In the genomic region with DNA sequence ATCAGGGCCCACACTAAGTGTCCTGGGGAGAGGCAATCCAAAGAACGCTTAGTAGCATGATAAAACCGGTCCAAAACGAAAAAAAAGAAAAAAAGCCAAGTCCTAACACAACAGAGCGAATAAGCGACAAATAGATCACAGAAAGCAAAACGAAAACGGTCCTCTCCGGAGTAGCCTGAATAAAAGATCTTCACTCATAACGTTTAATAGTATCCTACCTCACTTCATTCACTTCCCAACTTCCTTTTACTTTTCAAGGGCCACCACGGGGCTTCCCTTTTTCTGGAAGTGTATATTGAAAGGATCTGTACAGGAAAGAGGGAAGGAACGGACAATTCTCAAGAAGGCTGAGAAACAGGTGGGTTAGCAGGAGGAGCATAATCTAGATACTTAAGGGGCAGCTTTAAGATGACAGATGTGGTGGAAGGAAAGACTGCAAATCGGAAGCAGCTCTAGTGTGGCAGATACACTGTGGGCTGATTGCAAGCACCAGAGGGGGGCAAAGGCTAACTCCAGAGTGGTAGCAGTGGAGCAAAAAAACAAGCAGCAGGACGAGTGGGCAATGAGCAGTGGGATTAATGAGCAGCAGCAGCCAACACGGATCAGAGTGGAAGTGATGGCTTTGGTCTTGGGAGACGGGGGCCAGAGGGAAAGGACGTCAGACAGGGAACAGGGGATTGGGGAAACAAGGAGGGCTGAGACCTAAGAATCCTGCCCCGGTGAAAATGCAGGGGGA, we compare ENCODE assay signal across 8 cellular contexts. TPM values are rescaled to one million over a fixed set of nuclear protein-coding genes. Genes with fewer than 3 reads are reported as not detected.
DNase-seq lines count a peak whose midpoint lies in the region; TF ChIP-seq lines count a peak whose summit lies in the region.

No MANE protein-coding gene starts in this region.

- no peak for TF ChIP-seq CTCF in HFFc6 (IDR thresholded peaks at IDR 0.05)
- TF ChIP-seq CTCF in OCI-LY7 (conservative IDR thresholded peaks at IDR 0.05; ENCODE audit: low read length), result no peak
- no peak for TF ChIP-seq CTCF in astrocyte of the spinal cord (IDR thresholded peaks at IDR 0.05; ENCODE audit: low read depth, low read length)

- H3K79me2 ChIP-seq in OCI-LY7 (ENCODE audit: insufficient read depth, low read depth, low read length), result peaks cover 55% of the 10 kb centered on the region

- CTCF ChIA-PET in OCI-LY7 (lab: Charles Lee; ENCODE audit: unreplicated experiment), result interaction anchor here (0.6 kb wide), 1 partner anchor 224 kb away, joined by 4 read pairs; no protein-coding TSS in a partner anchor

- H3K4me1 Mint-ChIP-seq in HFFc6 (ENCODE audit: low read depth), result peaks cover 16% of the 10 kb centered on the region

- H2AFZ ChIP-seq in OCI-LY7 (ENCODE audit: low read length), result peak overlapping the region; percentile 26; the same call in 1 of the 2 replicates

- intact Hi-C loops in OCI-LY7 (cut with micrococcal nuclease; ENCODE audit: unreplicated experiment), result loop anchor here (5.0 kb wide), 1 partner anchor 468 kb away; a partner anchor contains a TSS

- in situ Hi-C loops in astrocyte of the spinal cord (cut with HindIII; ENCODE audit: low sequenced_read_pairs), result no loop called here

- no peak overlapping the region for H3K4me3 Mint-ChIP-seq in HFFc6

- H4K20me1 ChIP-seq in OCI-LY7 (ENCODE audit: insufficient read depth, low read length), result peaks cover 23% of the 10 kb centered on the region

- H3K27ac Mint-ChIP-seq in HFFc6, result no peak overlapping the region

- peak overlapping the region; percentile 71 for H3K27ac ChIP-seq in OCI-LY7 (ENCODE audit: low read depth, low read length, poor library complexity, severe bottlenecking)

- peak overlapping the region; percentile 97 for H3K4me2 ChIP-seq in OCI-LY7 (ENCODE audit: low read length)

- peaks cover 9% of the 10 kb centered on the region for H3K36me3 ChIP-seq in OCI-LY7 (ENCODE audit: insufficient read depth, low read length)

- DNase-seq in activated CD4-positive, CD25-positive, alpha-beta regulatory T cell treated with anti-CD3 and anti-CD28 coated beads, Interleukin-2, amount 50 U/mL, for 16 hours (ENCODE audit: low read depth, low spot score), result peak; percentile 8
- DNase-seq in activated CD4-positive, CD25-positive, alpha-beta regulatory T cell (lab: John Stamatoyannopoulos, UW), result no peak
- DNase-seq in HFFc6, result peak; percentile 19
- peak; percentile 70 for DNase-seq in OCI-LY7 (ENCODE audit: low spot score)
- DNase-seq in astrocyte of the spinal cord (ENCODE audit: low read depth, low spot score), result peak; percentile 36
- peak; percentile 25 for DNase-seq in inferior parietal cortex (ENCODE audit: extremely low spot score)
- DNase-seq in stimulated activated CD4-positive, alpha-beta T cell treated with anti-CD3 and anti-CD28 coated beads, Interleukin-12 subunit alpha, Interleukin-12 subunit beta, amount 100 ng/mL, for 4 hours, result peak; percentile 3
- DNase-seq in NCI-H1436 (lab: John Stamatoyannopoulos, UW), result no peak

- H3K4me3 ChIP-seq in OCI-LY7 (ENCODE audit: low read depth, low read length, poor library complexity, severe bottlenecking) (peak overlapping the region; percentile 97), astrocyte of the spinal cord (ENCODE audit: low read depth, low read length) (peak overlapping the region; percentile 89)

- H3K27me3 Mint-ChIP-seq in HFFc6 (ENCODE audit: insufficient read depth), result no peaks in the 10 kb centered on the region; the same call in 1 of the 2 replicates

- BruUV-seq in OCI-LY7 (replicated peaks; lab: Mats Ljungman, UMichigan), result no TSS peak

- POLR2A ChIA-PET in OCI-LY7 (lab: Charles Lee), result interaction anchor here (0.6 to 1.1 kb wide), 5 partner anchors 16 to 1263 kb away, joined by 3 to 4 read pairs (median 3); no protein-coding TSS in a partner anchor

- no peaks in the 10 kb centered on the region for H3K9me3 ChIP-seq in OCI-LY7 (ENCODE audit: low read length)

- peaks cover 28% of the 10 kb centered on the region for H3K4me1 ChIP-seq in OCI-LY7 (ENCODE audit: insufficient read depth, low read length, poor library complexity, severe bottlenecking)

- H3K9me2 ChIP-seq in OCI-LY7 (ENCODE audit: insufficient read depth, low read length), result no peaks in the 10 kb centered on the region

- H3K36me3 Mint-ChIP-seq in HFFc6 (ENCODE audit: low read depth), result no peaks in the 10 kb centered on the region

- no peaks in the 10 kb centered on the region for H3K9me3 Mint-ChIP-seq in HFFc6

RNA-seq across cellular contexts. Expression of a gene that starts 0.9 kb away (rescaled TPM):
- total RNA-seq in HFFc6 (2021; fragmentation: NEBNext Ultra II Directional; extraction: Animal tissue kit (Norgen Biotek cat#: 25700)), result 10 to 100 TPM; 23.2 to 27.3 (median 25.1) TPM
- 18.7 and 21.8 TPM in 2 replicates for total RNA-seq in OCI-LY7 (2014; rRNA removed; shearing (Covaris generic))
- total RNA-seq in OCI-LY7 (2022), result 21.9 and 23.7 TPM in 2 replicates

RNA-seq across cellular contexts. Expression of a gene that starts 48.7 kb away (rescaled TPM):
- 10 to 100 TPM; 32.3 to 54.7 (median 49.9) TPM for total RNA-seq in HFFc6 (2021; fragmentation: NEBNext Ultra II Directional; extraction: Animal tissue kit (Norgen Biotek cat#: 25700))
- total RNA-seq in OCI-LY7 (2014; rRNA removed; shearing (Covaris generic)), result 98.1 and 115 TPM in 2 replicates
- total RNA-seq in OCI-LY7 (2022), result 132 and 138 TPM in 2 replicates

Comparison
In these comparisons a context has a peak if more than half of its experiments do, and no peak if none do; other contexts are left out.
1. DNase-seq: peak in activated CD4-positive, CD25-positive, alpha-beta regulatory T cell treated with anti-CD3 and anti-CD28 coated beads, Interleukin-2, amount 50 U/mL, for 16 hours (single experiment), HFFc6 (single experiment), OCI-LY7 (single experiment), astrocyte of the spinal cord (single experiment), inferior parietal cortex (single experiment) and stimulated activated CD4-positive, alpha-beta T cell treated with anti-CD3 and anti-CD28 coated beads, Interleukin-12 subunit alpha, Interleukin-12 subunit beta, amount 100 ng/mL, for 4 hours (single experiment); none in activated CD4-positive, CD25-positive, alpha-beta regulatory T cell (0 of 4) and NCI-H1436 (single experiment).